1 cellular context compared by ENCODE assay signal in the genomic region with DNA sequence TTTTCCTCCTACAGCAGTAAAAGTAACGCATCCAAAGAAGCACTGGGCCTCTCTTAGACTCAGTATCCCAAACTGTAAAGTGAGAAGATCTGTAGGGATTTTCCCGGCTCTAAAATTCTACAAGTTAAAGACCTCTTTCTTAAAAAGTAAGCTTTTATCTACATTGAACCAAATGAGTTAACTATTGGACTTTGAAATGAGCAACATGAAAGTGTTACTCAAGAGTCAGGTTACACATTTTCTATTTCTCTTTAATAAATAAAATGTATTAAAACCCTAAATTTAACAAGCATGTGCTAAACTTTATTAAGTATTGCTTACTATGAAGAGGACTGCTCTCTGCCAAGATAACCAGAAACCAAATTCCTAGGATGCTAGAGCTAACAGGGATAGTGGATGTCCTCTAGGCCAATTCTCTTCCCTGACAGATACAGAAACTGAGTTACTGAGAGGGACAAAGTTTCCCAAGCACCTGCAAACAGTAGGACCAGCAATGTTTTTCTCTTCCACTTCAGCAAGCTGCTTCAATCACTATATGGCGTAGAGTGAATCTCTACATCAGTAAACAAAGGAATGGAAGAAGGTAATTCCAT.
TF ChIP-seq lines count a peak whose summit lies in the region.

No MANE protein-coding gene starts in this region.

TF ChIP-seq in HepG2, 621 proteins besides CTCF, POLR2A, EP300 and RAD21:
- TF ChIP-seq ZNF709 (CRISPR knock-in tag; IDR thresholded peaks at IDR 0.05) (no peak), ZFP36 (IDR thresholded peaks at IDR 0.05; ENCODE audit: borderline replicate concordance, low read depth, low read length, partially characterized antibody) (no peak), GABPA (IDR thresholded peaks at IDR 0.05; ENCODE audit: low read depth, low read length) (no peak), GABPA (CRISPR knock-in tag; IDR thresholded peaks at IDR 0.05; ENCODE audit: low read depth) (no peak), ZNF138 (CRISPR knock-in tag; IDR thresholded peaks at IDR 0.05; ENCODE audit: low read depth) (no peak), ZBTB1 (CRISPR knock-in tag; IDR thresholded peaks at IDR 0.05; ENCODE audit: borderline replicate concordance) (no peak), RORA (CRISPR knock-in tag; IDR thresholded peaks at IDR 0.05) (no peak), MLLT10 (CRISPR knock-in tag; IDR thresholded peaks at IDR 0.05) (no peak), ZNF501 (CRISPR knock-in tag; IDR thresholded peaks at IDR 0.05) (no peak), AKAP8 (CRISPR knock-in tag; IDR thresholded peaks at IDR 0.05) (no peak)
- TF ChIP-seq, protein P1, sequence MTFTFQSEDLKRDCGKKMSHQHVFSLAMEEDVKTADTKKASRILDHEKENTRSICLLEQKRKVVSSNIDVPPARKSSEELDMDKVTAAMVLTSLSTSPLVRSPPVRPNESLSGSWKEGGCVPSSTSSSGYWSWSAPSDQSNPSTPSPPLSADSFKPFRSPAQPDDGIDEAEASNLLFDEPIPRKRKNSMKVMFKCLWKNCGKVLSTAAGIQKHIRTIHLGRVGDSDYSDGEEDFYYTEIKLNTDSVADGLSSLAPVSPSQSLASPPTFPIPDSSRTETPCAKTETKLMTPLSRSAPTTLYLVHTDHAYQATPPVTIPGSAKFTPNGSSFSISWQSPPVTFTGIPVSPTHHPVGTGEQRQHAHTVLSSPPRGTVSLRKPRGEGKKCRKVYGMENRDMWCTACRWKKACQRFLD (CRISPR knock-in tag; IDR thresholded peaks at IDR 0.05; ENCODE audit: borderline replicate concordance) = no peak
TF ChIP-seq in HepG2: peak in this region for 0.
